ENCODE assay signal across 1 cellular context in genomic region chrX:154549766-154550165, GRCh38.
TF ChIP-seq lines count a peak whose summit lies in the region.

No MANE protein-coding gene starts in this region.

TF ChIP-seq in GM23338, 12 proteins besides CTCF, POLR2A, EP300 and RAD21:
- no peak for TF ChIP-seq CREB1 (CRISPR knock-in tag; IDR thresholded peaks at IDR 0.05; ENCODE audit: low read depth)
- no peak for TF ChIP-seq POLR2AphosphoS5 (IDR thresholded peaks at IDR 0.05; ENCODE audit: low read depth)
- no peak for TF ChIP-seq STAT1 (IDR thresholded peaks at IDR 0.05; ENCODE audit: unreplicated experiment)
- TF ChIP-seq ZNF462 (CRISPR knock-in tag; IDR thresholded peaks at IDR 0.05), result no peak
- no peak for TF ChIP-seq ETS1 (IDR thresholded peaks at IDR 0.05)
- TF ChIP-seq REST (IDR thresholded peaks at IDR 0.05; ENCODE audit: unreplicated experiment), result no peak
- no peak for TF ChIP-seq ZNF331 (CRISPR knock-in tag; IDR thresholded peaks at IDR 0.05; ENCODE audit: low read depth)
- TF ChIP-seq NANOG (IDR thresholded peaks at IDR 0.05; ENCODE audit: borderline replicate concordance), result no peak
- TF ChIP-seq JUNB (IDR thresholded peaks at IDR 0.05; ENCODE audit: unreplicated experiment), result no peak
- TF ChIP-seq EZH2 (IDR thresholded peaks at IDR 0.05; ENCODE audit: low read depth, unreplicated experiment), result no peak
- no peak for TF ChIP-seq EZH2phosphoT487 (IDR thresholded peaks at IDR 0.05; ENCODE audit: unreplicated experiment)
- TF ChIP-seq ZNF114 (CRISPR knock-in tag; IDR thresholded peaks at IDR 0.05), result no peak
